In genomic region chr19:37654525-37654832, GRCh38 we compare ENCODE assay signal across 8 cellular contexts. TPM values are rescaled to one million over a fixed set of nuclear protein-coding genes. Genes with fewer than 3 reads are reported as not detected.
DNase-seq lines count a peak whose midpoint lies in the region; ATAC-seq and TF ChIP-seq lines count a peak whose summit lies in the region.

No MANE protein-coding gene starts in this region.

- no peak for TF ChIP-seq CTCF in gastroesophageal sphincter (IDR thresholded peaks at IDR 0.05)

- H3K36me3 ChIP-seq in gastroesophageal sphincter, result peaks cover 0 to 7% of the 10 kb centered on the region in 2 donors

- intact Hi-C loops in activated CD4-positive, alpha-beta memory T cell treated with anti-CD3 and anti-CD28 coated beads for 36 hours (cut with micrococcal nuclease), result loop anchor here (2.0 kb wide), 1 partner anchor 38 kb away; no protein-coding TSS in a partner anchor

- H3K27me3 Mint-ChIP-seq in IgD-negative memory B cell, result no peaks in the 10 kb centered on the region
- no peaks in the 10 kb centered on the region for H3K27me3 Mint-ChIP-seq in activated CD4-positive, alpha-beta memory T cell treated with anti-CD3 and anti-CD28 coated beads for 36 hours

- no peaks in the 10 kb centered on the region for H3K27me3 ChIP-seq in gastroesophageal sphincter

- no peak for TF ChIP-seq POLR2A in gastroesophageal sphincter (IDR thresholded peaks at IDR 0.05)

- POLR2A ChIA-PET in activated CD4-positive, alpha-beta memory T cell treated with anti-CD3 and anti-CD28 coated beads for 36 hours (lab: Charles Lee), result interaction anchor here (1.3 kb wide), 1 partner anchor 60 kb away, joined by 4 read pairs; the partner anchor contains the start of genes ZNF540 and ZNF571

- CTCF ChIA-PET in activated CD4-positive, alpha-beta memory T cell treated with anti-CD3 and anti-CD28 coated beads for 36 hours (lab: Charles Lee), result no interaction called here

- ATAC-seq in gastroesophageal sphincter, result no peak
- no peak for ATAC-seq in HG02759 (IDR thresholded peaks at IDR 0.05; ENCODE audit: unreplicated experiment)
- no peak for ATAC-seq in GM18870 (IDR thresholded peaks at IDR 0.05; ENCODE audit: unreplicated experiment)

- H3K4me1 Mint-ChIP-seq in IgD-negative memory B cell, result peaks cover 18 to 25% (median 21%) of the 10 kb centered on the region in 3 donors
- H3K4me1 Mint-ChIP-seq in activated CD4-positive, alpha-beta memory T cell treated with anti-CD3 and anti-CD28 coated beads for 36 hours (ENCODE audit: low read depth), result peaks cover 27% of the 10 kb centered on the region

- H3K4me3 Mint-ChIP-seq in IgD-negative memory B cell, result peak overlapping the region; percentile 94 to 99 (median 96)
- H3K4me3 Mint-ChIP-seq in activated CD4-positive, alpha-beta memory T cell treated with anti-CD3 and anti-CD28 coated beads for 36 hours, result peak overlapping the region; percentile 91

- H3K9me3 ChIP-seq in gastroesophageal sphincter, result peaks cover 0 to under 1% (median 0%) of the 10 kb centered on the region in 3 donors

- H3K36me3 Mint-ChIP-seq in IgD-negative memory B cell, result peaks cover 11% of the 10 kb centered on the region
- peaks cover 27% of the 10 kb centered on the region for H3K36me3 Mint-ChIP-seq in activated CD4-positive, alpha-beta memory T cell treated with anti-CD3 and anti-CD28 coated beads for 36 hours

- H3K27ac Mint-ChIP-seq in IgD-negative memory B cell, result peak overlapping the region; percentile 96 to 98 (median 98)
- H3K27ac Mint-ChIP-seq in activated CD4-positive, alpha-beta memory T cell treated with anti-CD3 and anti-CD28 coated beads for 36 hours, result peak overlapping the region; percentile 95

- H3K4me3 ChIP-seq in gastroesophageal sphincter, result peak overlapping the region; percentile 45 to 73

- 0% methylated on average over 8 to 9 of the region's 9 CpGs for WGBS in gastroesophageal sphincter (ENCODE audit: low coverage in 1 of 2), 2 donors

- peak overlapping the region; percentile 68 to 95 (median 93) for H3K27ac ChIP-seq in gastroesophageal sphincter

- H3K9me3 Mint-ChIP-seq in IgD-negative memory B cell, result peaks cover 0 to 3% (median 0%) of the 10 kb centered on the region in 3 donors
- H3K9me3 Mint-ChIP-seq in activated CD4-positive, alpha-beta memory T cell treated with anti-CD3 and anti-CD28 coated beads for 36 hours, result peaks cover 13% of the 10 kb centered on the region

- no peak for TF ChIP-seq EP300 in gastroesophageal sphincter (IDR thresholded peaks at IDR 0.05)

- H3K4me1 ChIP-seq in gastroesophageal sphincter, result peaks cover 0 to 40% (median 11%) of the 10 kb centered on the region in 3 donors

- peak; percentile 39 for DNase-seq in EL
- DNase-seq in activated CD4-positive, alpha-beta memory T cell treated with anti-CD3 and anti-CD28 coated beads for 36 hours, result no peak
- peak; percentile 19 for DNase-seq in putamen (ENCODE audit: low spot score)
- no peak for DNase-seq in GM19240 (ENCODE audit: insufficient read length, low spot score)

RNA-seq across cellular contexts. Expression of gene ZFP30, which starts 0.8 kb away (rescaled TPM):
- 2.4 TPM for polyA plus RNA-seq in IgD-negative memory B cell
- 10 to 100 TPM; 11.1 to 11.4 TPM for total RNA-seq in activated CD4-positive, alpha-beta memory T cell treated with anti-CD3 and anti-CD28 coated beads for 36 hours
- total RNA-seq in gastroesophageal sphincter, result 10 to 100 TPM in 3 of 4 donors, 1 to 10 TPM in 1; 9.6 to 17.4 (median 14.9) TPM

RNA-seq across cellular contexts. Expression of gene ZNF540, which starts 59.8 kb away (rescaled TPM):
- 5.1 TPM for polyA plus RNA-seq in IgD-negative memory B cell
- total RNA-seq in activated CD4-positive, alpha-beta memory T cell treated with anti-CD3 and anti-CD28 coated beads for 36 hours, result 1 to 10 TPM in 1 of 2 experiments, under 1 TPM in 1; 0.86 to 1.1 TPM
- 10 to 100 TPM in 1 of 4 donors, 1 to 10 TPM in 3; 2.0 to 11.8 (median 4.8) TPM for total RNA-seq in gastroesophageal sphincter

RNA-seq across cellular contexts. Expression of gene ZNF571, which starts 59.9 kb away (rescaled TPM):
- 6.9 TPM for polyA plus RNA-seq in IgD-negative memory B cell
- 1 to 10 TPM; 2.7 to 4.0 TPM for total RNA-seq in activated CD4-positive, alpha-beta memory T cell treated with anti-CD3 and anti-CD28 coated beads for 36 hours
- total RNA-seq in gastroesophageal sphincter, result 1 to 10 TPM; 4.9 to 8.8 (median 5.9) TPM

Comparison
In these comparisons a context has a peak if more than half of its experiments do, and no peak if none do; other contexts are left out.
1. DNase-seq: peak in EL (single experiment) and putamen (single experiment); none in activated CD4-positive, alpha-beta memory T cell treated with anti-CD3 and anti-CD28 coated beads for 36 hours (single experiment) and GM19240 (single experiment).